ENCODE assay signal across 8 cellular contexts in genomic region chr22:22468794-22469469, GRCh38. TPM values are rescaled to one million over a fixed set of nuclear protein-coding genes. Genes with fewer than 3 reads are reported as not detected.
"Had no signal": no experiment of that assay in that cellular context is flagged by ENCODE, and none has a peak within 500 bp of the region (broad histone marks: within the 10 kb centered on the region; RNA-seq: fewer than 3 reads in every experiment).

No MANE protein-coding gene starts in this region.

RNA-seq across cellular contexts. Expression of gene ZNF280A, which starts 51.1 kb away (rescaled TPM):
- total RNA-seq: PC-3; PC-9; Peyer's patch; Right ventricle myocardium inferior; Right ventricle myocardium superior; T-cell; T-helper 1 cell treated with Interleukin-12 subunit alpha and Interleukin-12 subunit beta and Interleukin-4 antibody, amounts not matched to agents 30 ng/mL and 1 ng/mL, for 36 hours had no signal
- polyA plus RNA-seq: SK-N-SH had no signal
